10 cellular contexts compared by ENCODE assay signal in genomic region chr5:68274847-68275700, GRCh38. TPM values are rescaled to one million over a fixed set of nuclear protein-coding genes. Genes with fewer than 3 reads are reported as not detected.
A peak's percentile ranks its signal among the peaks of the same experiment; 100 is the strongest.
DNase-seq lines count a peak whose midpoint lies in the region; ATAC-seq and TF ChIP-seq lines count a peak whose summit lies in the region.
"Had no signal": no experiment of that assay in that cellular context is flagged by ENCODE, and none has a peak within 500 bp of the region (broad histone marks: within the 10 kb centered on the region; RNA-seq: fewer than 3 reads in every experiment).

No MANE protein-coding gene starts in this region.

- no peak overlapping the region for H3K4me2 ChIP-seq in osteoblast (ENCODE audit: insufficient read depth, low read length)

- ATAC-seq in GM18519 (IDR thresholded peaks at IDR 0.05; ENCODE audit: low FRiP score, unreplicated experiment) = peak; percentile 44
- peak; percentile 54 for ATAC-seq in GM21576 (IDR thresholded peaks at IDR 0.05; ENCODE audit: unreplicated experiment)
- peak; percentile 71 for ATAC-seq in naive thymus-derived CD4-positive, alpha-beta T cell
- ATAC-seq in GM19397 (IDR thresholded peaks at IDR 0.05; ENCODE audit: unreplicated experiment) = no peak
- ATAC-seq in HG03469 (IDR thresholded peaks at IDR 0.05; ENCODE audit: unreplicated experiment) = no peak
- ATAC-seq: HCT116 had no signal

- H3K27me3 Mint-ChIP-seq in naive thymus-derived CD4-positive, alpha-beta T cell = no peaks in the 10 kb centered on the region

- CTCF ChIA-PET in naive thymus-derived CD4-positive, alpha-beta T cell (lab: Charles Lee) = interaction anchor here (1.2 kb wide), 1 partner anchor 15 kb away, joined by 3 read pairs; no protein-coding TSS in a partner anchor

- intact Hi-C loops in naive thymus-derived CD4-positive, alpha-beta T cell (cut with micrococcal nuclease) = loop anchor here in 1 of 2 donors (5.0 kb wide), 2 partner anchors 38 to 1108 kb away; no protein-coding TSS in a partner anchor
- intact Hi-C loops in dorsolateral prefrontal cortex (cut with DNase I) = no loop called here

- H3K4me3 ChIP-seq in naive thymus-derived CD4-positive, alpha-beta T cell (ENCODE audit: low read length) = peak overlapping the region; percentile 13
- no peak overlapping the region for H3K4me3 ChIP-seq in dorsolateral prefrontal cortex
- H3K4me3 ChIP-seq in osteoblast (ENCODE audit: insufficient read depth, low read length) = no peak overlapping the region

- POLR2A ChIA-PET in naive thymus-derived CD4-positive, alpha-beta T cell (lab: Charles Lee) = interaction anchor here (0.9 to 1.4 kb wide), 2 partner anchors 13 to 22 kb away, joined by 4 to 5 read pairs; no protein-coding TSS in a partner anchor

- H3K27ac ChIP-seq in KOPT-K1 (ENCODE audit: low read depth, low read length, poor library complexity, severe bottlenecking) = peak overlapping the region; percentile 34
- H3K27ac ChIP-seq in naive thymus-derived CD4-positive, alpha-beta T cell (ENCODE audit: low read depth, low read length) = peak overlapping the region; percentile 54
- peak overlapping the region in 22 of 59 donors; percentile 1 to 70 (median 34) for H3K27ac ChIP-seq in dorsolateral prefrontal cortex
- H3K27ac ChIP-seq in osteoblast (ENCODE audit: low read depth, low read length) = no peak overlapping the region

- peaks cover 5% of the 10 kb centered on the region for H4K20me1 ChIP-seq in osteoblast (ENCODE audit: insufficient read depth, low read length)

- H3K36me3 Mint-ChIP-seq in naive thymus-derived CD4-positive, alpha-beta T cell = peaks cover 7 to 50% (median 41%) of the 10 kb centered on the region in 5 donors

- H3K36me3 ChIP-seq in KOPT-K1 (ENCODE audit: insufficient read depth, low read length) (peaks cover 48% of the 10 kb centered on the region), osteoblast (ENCODE audit: insufficient read depth, low read length) (peaks cover 16% of the 10 kb centered on the region)
- peaks cover 0 to 11% (median 11%) of the 10 kb centered on the region in 3 experiments for H3K36me3 ChIP-seq in naive thymus-derived CD4-positive, alpha-beta T cell (ENCODE audit: control insufficient read depth in 2 of 3, insufficient read depth in 3 of 3, low read length in 3 of 3)

- H3K27me3 ChIP-seq in naive thymus-derived CD4-positive, alpha-beta T cell (ENCODE audit: control insufficient read depth in 2 of 2, insufficient read depth in 2 of 2, low read length in 2 of 2) = no peaks in the 10 kb centered on the region
- no peaks in the 10 kb centered on the region for H3K27me3 ChIP-seq in dorsolateral prefrontal cortex
- no peaks in the 10 kb centered on the region for H3K27me3 ChIP-seq in osteoblast (ENCODE audit: insufficient read depth, low read length)

- peak overlapping the region; percentile 67 to 97 (median 91) for H3K27ac Mint-ChIP-seq in naive thymus-derived CD4-positive, alpha-beta T cell

- peak overlapping the region in 8 of 10 donors; percentile 7 to 83 (median 64) for H3K4me3 Mint-ChIP-seq in naive thymus-derived CD4-positive, alpha-beta T cell

- DNase-seq in naive thymus-derived CD4-positive, alpha-beta T cell = peak in 5 of 9 donors; percentile 34 to 61 (median 52)
- DNase-seq in dorsolateral prefrontal cortex = no peak
- DNase-seq in osteoblast (ENCODE audit: insufficient read length, low spot score, missing footprints) = no peak
- DNase-seq: NCI-H187 treated with DMSO at 0.1 percent for 48 hours had no signal

- peaks cover 42 to 92% (median 80%) of the 10 kb centered on the region in 7 donors for H3K4me1 Mint-ChIP-seq in naive thymus-derived CD4-positive, alpha-beta T cell

- H3K9me3 ChIP-seq in KOPT-K1 (ENCODE audit: insufficient read depth, low read length, poor library complexity, severe bottlenecking) (no peaks in the 10 kb centered on the region), osteoblast (ENCODE audit: low read depth, low read length) (no peaks in the 10 kb centered on the region)
- no peaks in the 10 kb centered on the region for H3K9me3 ChIP-seq in naive thymus-derived CD4-positive, alpha-beta T cell (ENCODE audit: control insufficient read depth in 2 of 3, low read length in 3 of 3)

- TF ChIP-seq CTCF in dorsolateral prefrontal cortex (IDR thresholded peaks at IDR 0.05 in 54 of 56, conservative IDR thresholded peaks at IDR 0.05 in 2 of 56; ENCODE audit: low read depth in 1 of 56, partially characterized antibody in 56 of 56) = no peak
- no peak for TF ChIP-seq CTCF in osteoblast (IDR thresholded peaks at IDR 0.05; ENCODE audit: extremely low read depth, low read depth, low read length)

- H2AFZ ChIP-seq in osteoblast (ENCODE audit: low read length) = no peak overlapping the region

- peaks cover 9% of the 10 kb centered on the region for H3K79me2 ChIP-seq in osteoblast (ENCODE audit: insufficient read depth, low read length)

- H3K9me3 Mint-ChIP-seq in naive thymus-derived CD4-positive, alpha-beta T cell = no peaks in the 10 kb centered on the region

- H3K4me1 ChIP-seq in naive thymus-derived CD4-positive, alpha-beta T cell (ENCODE audit: control insufficient read depth in 2 of 2, insufficient read depth in 2 of 2, low read length in 2 of 2) = peaks cover 64 to 73% of the 10 kb centered on the region in 2 donors
- H3K4me1 ChIP-seq in osteoblast (ENCODE audit: insufficient read depth, low read length) = peaks cover 14% of the 10 kb centered on the region

RNA-seq across cellular contexts. Expression of gene PIK3R1, which starts 59.5 kb away (rescaled TPM):
- total RNA-seq in naive thymus-derived CD4-positive, alpha-beta T cell = 100 to 1,000 TPM in 4 of 5 experiments, 10 to 100 TPM in 1; 72.0 to 207 (median 131) TPM
- 100 to 1,000 TPM in 1 of 2 donors, 10 to 100 TPM in 1; 85.1 to 110 TPM for polyA plus RNA-seq in naive thymus-derived CD4-positive, alpha-beta T cell
- total RNA-seq in dorsolateral prefrontal cortex (100 to 1,000 TPM; 172 to 359 (median 273) TPM), osteoblast (26.8 and 37.7 TPM in 2 replicates)

Comparison
In these comparisons a context has a peak if more than half of its experiments do, and no peak if none do; other contexts are left out.
1. ATAC-seq: peak in GM18519 (single experiment), GM21576 (single experiment) and naive thymus-derived CD4-positive, alpha-beta T cell (single experiment); none in GM19397 (single experiment) and HG03469 (single experiment).
2. DNase-seq: peak in naive thymus-derived CD4-positive, alpha-beta T cell (5 of 9); none in dorsolateral prefrontal cortex (0 of 10) and osteoblast (single experiment).